ENCODE assay signal across 18 cellular contexts in genomic region chr4:16686195-16686594, GRCh38.
DNase-seq lines count a peak whose midpoint lies in the region; ATAC-seq, FAIRE-seq and TF ChIP-seq lines count a peak whose summit lies in the region.
"Had no signal": no experiment of that assay in that cellular context is flagged by ENCODE, and none has a peak within 500 bp of the region (broad histone marks: within the 10 kb centered on the region; RNA-seq: fewer than 3 reads in every experiment).

No MANE protein-coding gene starts in this region.

- peaks cover 35% of the 10 kb centered on the region for H3K4me1 ChIP-seq in astrocyte (ENCODE audit: insufficient read depth, low read length)
- H3K4me1 ChIP-seq: foreskin keratinocyte, spleen had no signal

- H3K27ac Mint-ChIP-seq in astrocyte (ENCODE audit: unreplicated experiment), result peak overlapping the region; percentile 83
- H3K27ac Mint-ChIP-seq in activated naive CD4-positive, alpha-beta T cell treated with anti-CD3 and anti-CD28 coated beads, Interleukin-2, amount 50 U/mL, for 72 hours, result no peak overlapping the region
- H3K27ac Mint-ChIP-seq: activated CD8-positive, alpha-beta T cell treated with anti-CD3 and anti-CD28 coated beads for 36 hours had no signal

- H3K4me3 ChIP-seq in astrocyte (ENCODE audit: insufficient read depth, low read depth, low read length) (no peak overlapping the region), foreskin fibroblast (ENCODE audit: low read depth in 1 of 2, low read length in 2 of 2) (no peak overlapping the region)
- H3K4me3 ChIP-seq: spleen, tibial nerve had no signal

- peaks cover 14% of the 10 kb centered on the region for H3K4me1 Mint-ChIP-seq in astrocyte (ENCODE audit: low read depth, unreplicated experiment)

- peak overlapping the region; percentile 90 for H3K27ac ChIP-seq in astrocyte (ENCODE audit: low read depth, low read length)
- H3K27ac ChIP-seq: foreskin keratinocyte, RWPE1, spleen had no signal

- H2AFZ ChIP-seq in astrocyte (ENCODE audit: low read depth, low read length), result no peak overlapping the region

- no peaks in the 10 kb centered on the region for H3K9me3 Mint-ChIP-seq in astrocyte (ENCODE audit: unreplicated experiment)
- no peaks in the 10 kb centered on the region for H3K9me3 Mint-ChIP-seq in activated naive CD4-positive, alpha-beta T cell treated with anti-CD3 and anti-CD28 coated beads, Interleukin-2, amount 50 U/mL, for 72 hours
- H3K9me3 Mint-ChIP-seq: activated CD8-positive, alpha-beta T cell treated with anti-CD3 and anti-CD28 coated beads for 36 hours had no signal

- ATAC-seq in activated naive CD4-positive, alpha-beta T cell treated with anti-CD3 and anti-CD28 coated beads, Interleukin-2, amount 50 U/mL, for 72 hours, result no peak
- ATAC-seq: activated CD8-positive, alpha-beta T cell treated with anti-CD3 and anti-CD28 coated beads for 36 hours; foreskin keratinocyte had no signal

- no peak for TF ChIP-seq CTCF in astrocyte (IDR thresholded peaks at IDR 0.05; ENCODE audit: insufficient read depth, low read depth, low read length)
- no peak for TF ChIP-seq CTCF in foreskin fibroblast (IDR thresholded peaks at IDR 0.05; ENCODE audit: low read depth, low read length)

- no peaks in the 10 kb centered on the region for H3K9me3 ChIP-seq in astrocyte (ENCODE audit: insufficient read depth, low read depth, low read length)
- H3K9me3 ChIP-seq: spleen, tibial nerve had no signal

- no peak overlapping the region for H3K4me3 Mint-ChIP-seq in astrocyte (ENCODE audit: unreplicated experiment)
- H3K4me3 Mint-ChIP-seq: activated CD8-positive, alpha-beta T cell treated with anti-CD3 and anti-CD28 coated beads for 36 hours had no signal

- no peaks in the 10 kb centered on the region for H3K79me2 ChIP-seq in astrocyte (ENCODE audit: insufficient read depth, low read length)

- no peaks in the 10 kb centered on the region for H3K27me3 ChIP-seq in astrocyte (ENCODE audit: insufficient read depth, low read length)
- H3K27me3 ChIP-seq: foreskin keratinocyte, spleen, tibial nerve had no signal

- H4K20me1 ChIP-seq in astrocyte (ENCODE audit: insufficient read depth, low read length), result no peaks in the 10 kb centered on the region

- DNase-seq in HCEC 1CT (peak; percentile 80), astrocyte (ENCODE audit: low read depth) (peak; percentile 98), foreskin fibroblast (peak; percentile 90 to 92), urothelium cell line (ENCODE audit: low spot score) (peak; percentile 15), occipital lobe (lab: John Stamatoyannopoulos, UW) (no peak), NCI-H748 treated with DMSO at 0.1 percent for 48 hours (lab: John Stamatoyannopoulos, UW) (no peak)
- no peak for DNase-seq in activated naive CD4-positive, alpha-beta T cell treated with anti-CD3 and anti-CD28 coated beads, Interleukin-2, amount 50 U/mL, for 72 hours (ENCODE audit: low spot score in 2 of 2)
- DNase-seq: activated CD8-positive, alpha-beta T cell treated with anti-CD3 and anti-CD28 coated beads for 36 hours; activated effector memory CD4-positive, alpha-beta T cell treated with Interleukin-2 at 50 U/mL for 16 hours; islet precursor cell; NCI-H1048; NCI-H524; spleen had no signal

- H3K4me2 ChIP-seq in astrocyte (ENCODE audit: low read length), result peak overlapping the region; percentile 70

- H3K36me3 Mint-ChIP-seq in astrocyte (ENCODE audit: low read depth, unreplicated experiment), result peaks cover 2% of the 10 kb centered on the region
- no peaks in the 10 kb centered on the region for H3K36me3 Mint-ChIP-seq in activated naive CD4-positive, alpha-beta T cell treated with anti-CD3 and anti-CD28 coated beads, Interleukin-2, amount 50 U/mL, for 72 hours

- no peaks in the 10 kb centered on the region for H3K36me3 ChIP-seq in astrocyte (ENCODE audit: insufficient read depth, low read length)
- H3K36me3 ChIP-seq: spleen, tibial nerve had no signal

- peak; percentile 100 for FAIRE-seq in astrocyte (lab: Jason Lieb, UNC)
- FAIRE-seq in urothelium cell line (lab: Jason Lieb, UNC), result no peak
- FAIRE-seq: colon, D721Med had no signal

- peak overlapping the region; percentile 74 for H3K9ac ChIP-seq in astrocyte (ENCODE audit: low read length)

- H3K27me3 Mint-ChIP-seq in astrocyte (ENCODE audit: low read depth, unreplicated experiment), result peaks cover 2% of the 10 kb centered on the region
- H3K27me3 Mint-ChIP-seq: activated CD8-positive, alpha-beta T cell treated with anti-CD3 and anti-CD28 coated beads for 36 hours had no signal

Comparison
In these comparisons a context has a peak if more than half of its experiments do, and no peak if none do; other contexts are left out.
1. DNase-seq: peak in HCEC 1CT (single experiment), astrocyte (single experiment), foreskin fibroblast (2 of 2) and urothelium cell line (single experiment); none in occipital lobe (single experiment), NCI-H748 treated with DMSO at 0.1 percent for 48 hours (single experiment) and activated naive CD4-positive, alpha-beta T cell treated with anti-CD3 and anti-CD28 coated beads, Interleukin-2, amount 50 U/mL, for 72 hours (0 of 2).